In genomic region chr11:9015677-9016076, GRCh38 we compare ENCODE assay signal across 7 cellular contexts.
DNase-seq lines count a peak whose midpoint lies in the region; ATAC-seq and TF ChIP-seq lines count a peak whose summit lies in the region.

No MANE protein-coding gene starts in this region.

- DNase-seq in GM12865 (ENCODE audit: low read depth) (peak; percentile 86), NCI-H2227 (lab: John Stamatoyannopoulos, UW; ENCODE audit: unreplicated experiment) (peak; percentile 79), cerebellar nuclear complex (lab: John Stamatoyannopoulos, UW) (peak; percentile 96 to 97), left kidney (ENCODE audit: low read depth, low spot score) (peak; percentile 83)
- peak; percentile 8 to 18 (median 12) for DNase-seq in activated CD4-positive, CD25-positive, alpha-beta regulatory T cell (lab: John Stamatoyannopoulos, UW)
- DNase-seq in stimulated activated CD4-positive, alpha-beta T cell treated with anti-CD3 and anti-CD28 coated beads, Interleukin-4, amount 100 ng/mL, for 4 hours = peak; percentile 31 to 41

- peak; percentile 77 for ATAC-seq in HG02885 (IDR thresholded peaks at IDR 0.05; ENCODE audit: poor library complexity, unreplicated experiment)

- peak; percentile 83 for TF ChIP-seq CTCF in GM12865 (IDR thresholded peaks at IDR 0.05; ENCODE audit: insufficient read depth, low read depth, low read length, missing control alignments)

- H3K4me3 ChIP-seq in GM12865 (ENCODE audit: low read depth, low read length) = no peak overlapping the region

Comparison
In these comparisons a context has a peak if more than half of its experiments do, and no peak if none do; other contexts are left out.
1. DNase-seq: peak in every context shown above with its lines; median percentile 96 in cerebellar nuclear complex; 86 in GM12865; 83 in left kidney; 79 in NCI-H2227; 36 in stimulated activated CD4-positive, alpha-beta T cell treated with anti-CD3 and anti-CD28 coated beads, Interleukin-4, amount 100 ng/mL, for 4 hours; 12 in activated CD4-positive, CD25-positive, alpha-beta regulatory T cell.